In the genomic region with DNA sequence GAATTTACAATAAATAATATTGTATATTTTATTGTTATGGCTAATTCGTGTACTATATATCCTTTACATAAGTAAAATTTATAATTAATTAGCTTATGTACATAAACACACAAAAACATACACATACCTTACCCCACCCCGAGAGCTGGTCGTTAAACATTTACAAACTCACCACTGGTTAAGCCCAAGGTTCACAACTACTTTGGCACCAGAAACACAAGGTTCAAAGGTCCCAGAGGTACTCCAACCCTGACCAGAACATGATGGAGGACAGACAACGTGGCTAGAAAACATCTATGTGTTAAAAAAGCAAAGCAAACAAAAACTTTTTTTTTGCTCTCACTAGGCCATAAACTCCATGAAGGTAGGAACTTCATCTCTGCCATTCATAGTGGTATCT, we compare ENCODE assay signal across 22 cellular contexts. TPM values are rescaled to one million over a fixed set of nuclear protein-coding genes. Genes with fewer than 3 reads are reported as not detected.
DNase-seq lines count a peak whose midpoint lies in the region; ATAC-seq, FAIRE-seq and TF ChIP-seq lines count a peak whose summit lies in the region.
"Had no signal": no experiment of that assay in that cellular context is flagged by ENCODE, and none has a peak within 500 bp of the region (broad histone marks: within the 10 kb centered on the region; RNA-seq: fewer than 3 reads in every experiment).

No MANE protein-coding gene starts in this region.

- peaks cover 0 to 38% (median 10%) of the 10 kb centered on the region in 4 donors for H3K4me1 ChIP-seq in right lobe of liver
- H3K4me1 ChIP-seq in small intestine (ENCODE audit: control insufficient read depth in 2 of 2, insufficient read depth in 1 of 2, low read depth in 1 of 2, low read length in 1 of 2) = peaks cover 0 to 2% of the 10 kb centered on the region in 2 donors
- peaks cover 0 to 28% (median 9%) of the 10 kb centered on the region in 4 donors for H3K4me1 ChIP-seq in tibial artery

- POLR2A ChIA-PET in RWPE1 (lab: Yijun Ruan, JAX; ENCODE audit: low non-redundant PET) = interaction anchor here (0.6 kb wide), 1 partner anchor 205 kb away, joined by 3 read pairs; no protein-coding TSS in a partner anchor

- H3K27me3 ChIP-seq in right lobe of liver = no peaks in the 10 kb centered on the region
- H3K27me3 ChIP-seq in small intestine (ENCODE audit: control insufficient read depth in 2 of 2, insufficient read depth in 2 of 2, low read length in 2 of 2) = no peaks in the 10 kb centered on the region
- H3K27me3 ChIP-seq in tibial artery = no peaks in the 10 kb centered on the region
- H3K27me3 ChIP-seq: MG63, SJSA1 had no signal

- H3K4me3 ChIP-seq in right lobe of liver (no peak overlapping the region), small intestine (ENCODE audit: low read depth in 1 of 2, low read length in 2 of 2) (no peak overlapping the region), tibial artery (no peak overlapping the region)
- H3K4me3 ChIP-seq: K562, MG63, PC-9, SJSA1 had no signal

- CTCF ChIA-PET in RWPE1 (lab: Yijun Ruan, JAX) = interaction anchor here (1.1 kb wide), 1 partner anchor 10 kb away, joined by 4 read pairs; no protein-coding TSS in a partner anchor

- TF ChIP-seq POLR2A in right lobe of liver (IDR thresholded peaks at IDR 0.05) = no peak

- peak; percentile 77 to 87 (median 82) for ATAC-seq in right lobe of liver
- ATAC-seq in GM19324 (IDR thresholded peaks at IDR 0.05; ENCODE audit: low FRiP score, unreplicated experiment) = no peak
- ATAC-seq: K562 had no signal

- 19% methylated on average over 4 of the region's 4 CpGs for WGBS in right lobe of liver (ENCODE audit: insufficient coverage, low coverage, low lambda C conversion rate, missing lambda C conversion rate)
- 19 to 65% (median 21%) methylated on average over 4 of the region's 4 CpGs for WGBS in small intestine, 3 donors

- H3K27ac ChIP-seq in right lobe of liver = peak overlapping the region in 2 of 3 donors; percentile 47 to 49
- H3K27ac ChIP-seq in small intestine (ENCODE audit: low read depth in 1 of 2, low read length in 1 of 2) = no peak overlapping the region
- no peak overlapping the region for H3K27ac ChIP-seq in tibial artery
- no peak overlapping the region for H3K27ac ChIP-seq in RWPE1
- H3K27ac ChIP-seq: HL-60, PC-9, SJSA1 had no signal

- H3K36me3 ChIP-seq in right lobe of liver (no peaks in the 10 kb centered on the region), small intestine (ENCODE audit: control insufficient read depth in 2 of 2, insufficient read depth in 2 of 2, low read length in 2 of 2) (no peaks in the 10 kb centered on the region), tibial artery (no peaks in the 10 kb centered on the region)
- H3K36me3 ChIP-seq: MG63, SJSA1 had no signal

- intact Hi-C loops in right lobe of liver (cut with DNase I) (no loop called here), tibial artery (cut with DNase I; ENCODE audit: low total_unique reads) (no loop called here)

- peak; percentile 63 for DNase-seq in HuH-7 (ENCODE audit: low spot score)
- DNase-seq in islet precursor cell = peak; percentile 5
- DNase-seq in right lobe of liver = peak in 1 of 3 donors; percentile 73
- DNase-seq in small intestine = peak; percentile 91
- DNase-seq in tibial artery = no peak
- no peak for DNase-seq in RWPE1 (ENCODE audit: low spot score)
- DNase-seq: C1 segment of cervical spinal cord; CD4-positive, alpha-beta memory T cell; COR-L47; DMS79 treated with DMSO at 0.1 percent for 48 hours; MG63; NCI-H2029; NCI-H446 treated with DMSO at 0.1 percent for 48 hours; NCI-H526 treated with DMSO at 0.1 percent for 48 hours; PC-9; Right ventricle myocardium superior had no signal

- H3K9me3 ChIP-seq in right lobe of liver (no peaks in the 10 kb centered on the region), small intestine (ENCODE audit: control insufficient read depth, low read depth) (no peaks in the 10 kb centered on the region), tibial artery (no peaks in the 10 kb centered on the region)
- H3K9me3 ChIP-seq: MG63, SJSA1 had no signal

- TF ChIP-seq CTCF in right lobe of liver (IDR thresholded peaks at IDR 0.05) (no peak), tibial artery (IDR thresholded peaks at IDR 0.05) (no peak), RWPE1 (conservative IDR thresholded peaks at IDR 0.05; ENCODE audit: low read depth) (no peak)

- peak; percentile 26 for FAIRE-seq in small intestine (lab: Jason Lieb, UNC)
- FAIRE-seq: GM19239, H54, K562 had no signal

RNA-seq across cellular contexts. Expression of a gene that starts 37.7 kb away (rescaled TPM):
- total RNA-seq in right lobe of liver = 100 to 1,000 TPM; 168 to 296 (median 223) TPM
- 1,000 to 10,000 TPM in 2 of 3 donors, 100 to 1,000 TPM in 1; 850 to 1,883 (median 1,700) TPM for polyA plus RNA-seq in small intestine

RNA-seq across cellular contexts. Expression of a gene that starts 59.3 kb away (rescaled TPM):
- total RNA-seq in right lobe of liver = 10 to 100 TPM in 2 of 6 experiments, 1 to 10 TPM in 4; 4.5 to 13.9 (median 7.1) TPM
- 10 to 100 TPM; 14.1 to 20.8 (median 20.0) TPM for polyA plus RNA-seq in small intestine

Comparison
In these comparisons a context has a peak if more than half of its experiments do, and no peak if none do; other contexts are left out.
1. DNase-seq: peak in HuH-7 (single experiment), islet precursor cell (single experiment) and small intestine (single experiment); none in tibial artery (0 of 2) and RWPE1 (single experiment).
2. H3K27ac ChIP-seq: peak in right lobe of liver (2 of 3); none in small intestine (0 of 2), tibial artery (0 of 2) and RWPE1 (single experiment).